In the genomic region with DNA sequence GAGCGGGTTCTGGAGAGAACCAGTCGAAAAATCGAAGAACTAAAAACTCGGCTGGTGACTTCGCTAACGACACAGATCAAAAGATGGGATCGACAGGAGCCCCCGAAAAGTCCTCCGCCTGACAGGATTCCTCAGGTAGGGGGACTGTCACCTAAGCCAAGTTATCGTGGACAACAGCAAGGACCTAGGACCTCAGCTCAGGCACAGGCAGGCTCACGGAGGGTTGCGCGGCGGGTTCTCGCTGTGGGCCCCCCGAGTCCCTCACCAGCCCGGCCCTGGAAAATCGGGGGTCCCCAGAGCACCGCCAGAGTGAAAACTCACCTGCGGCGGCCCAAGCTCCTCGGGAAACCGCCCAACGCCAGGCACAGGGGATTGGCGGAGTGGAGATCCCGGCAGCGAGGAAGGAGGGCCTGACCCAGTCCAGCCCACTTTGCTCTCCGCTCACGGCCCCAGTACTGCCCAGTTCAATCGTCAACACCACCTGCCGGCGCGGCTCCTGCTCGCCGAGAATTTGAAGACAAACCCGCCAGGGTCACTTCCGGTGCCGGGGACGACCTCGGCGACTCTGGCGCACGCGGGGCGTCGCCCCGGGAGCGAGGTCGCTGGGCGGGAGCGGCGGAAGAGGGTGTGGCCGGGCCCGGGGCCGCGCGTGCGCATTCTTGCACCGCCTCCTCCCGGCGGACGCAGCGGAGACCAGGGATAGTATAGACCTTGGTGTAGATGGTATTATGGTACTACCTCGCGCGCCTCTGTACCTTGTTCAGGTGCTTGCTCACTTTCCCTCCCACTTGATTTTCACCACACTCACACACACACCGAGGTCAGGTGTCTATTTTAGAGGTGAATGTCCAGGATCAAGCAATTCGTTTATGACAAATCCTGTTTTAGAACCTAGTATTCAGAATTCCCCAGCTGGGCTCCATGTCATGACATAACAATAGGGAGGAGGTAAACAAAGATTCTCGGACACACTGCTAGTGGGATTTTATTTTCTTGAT, we compare ENCODE assay signal across 8 cellular contexts. TPM values are rescaled to one million over a fixed set of nuclear protein-coding genes. Genes with fewer than 3 reads are reported as not detected.
DNase-seq lines count a peak whose midpoint lies in the region; ATAC-seq and TF ChIP-seq lines count a peak whose summit lies in the region.

A gene (minus strand): TSS at position 567 of the 998 bp plus-strand sequence. CDS start 10,167 bp downstream, outside the sequence.

- H3K4me1 Mint-ChIP-seq in activated naive CD8-positive, alpha-beta T cell treated with anti-CD3 and anti-CD28 coated beads, Interleukin-2, amount 10 ng/mL, durations not matched to agents 7 days and 5 days: peaks cover 19% of the 10 kb centered on the region

- H3K27ac ChIP-seq in SU-DHL-6 (ENCODE audit: low read depth, low read length): peak within 1 kb of the TSS; percentile 36
- peak within 1 kb of the TSS; percentile 40 to 74 for H3K27ac ChIP-seq in ovary
- H3K27ac ChIP-seq in thymus (ENCODE audit: low read depth): peak within 1 kb of the TSS; percentile 84

- peak within 1 kb of the TSS; percentile 86 for H3K27ac Mint-ChIP-seq in activated naive CD8-positive, alpha-beta T cell treated with anti-CD3 and anti-CD28 coated beads, Interleukin-2, amount 10 ng/mL, durations not matched to agents 7 days and 5 days

- peak; percentile 59 for TF ChIP-seq POLR2A in ovary (IDR thresholded peaks at IDR 0.05)

- H3K4me3 Mint-ChIP-seq in activated naive CD8-positive, alpha-beta T cell treated with anti-CD3 and anti-CD28 coated beads, Interleukin-2, amount 10 ng/mL, durations not matched to agents 7 days and 5 days: peak within 1 kb of the TSS; percentile 92

- ATAC-seq in HG02678 (IDR thresholded peaks at IDR 0.05; ENCODE audit: unreplicated experiment) (peak; percentile 87), Right ventricle myocardium inferior (peak; percentile 98)
- ATAC-seq in activated naive CD8-positive, alpha-beta T cell treated with anti-CD3 and anti-CD28 coated beads, Interleukin-2, amount 10 ng/mL, durations not matched to agents 7 days and 5 days (ENCODE audit: low read depth): peak; percentile 94

- peak within 1 kb of the TSS; percentile 89 for H3K4me2 ChIP-seq in SU-DHL-6 (ENCODE audit: low read depth, low read length, poor library complexity, severe bottlenecking)

- no peaks in the 10 kb centered on the region for H3K27me3 ChIP-seq in SU-DHL-6 (ENCODE audit: low read length)
- H3K27me3 ChIP-seq in ovary: no peaks in the 10 kb centered on the region
- H3K27me3 ChIP-seq in thymus (ENCODE audit: control insufficient read depth, insufficient read depth): no peaks in the 10 kb centered on the region

- H3K27me3 Mint-ChIP-seq in activated naive CD8-positive, alpha-beta T cell treated with anti-CD3 and anti-CD28 coated beads, Interleukin-2, amount 10 ng/mL, durations not matched to agents 7 days and 5 days: no peaks in the 10 kb centered on the region

- no peak for TF ChIP-seq CTCF in GM12865 (IDR thresholded peaks at IDR 0.05; ENCODE audit: insufficient read depth, low read depth, low read length, missing control alignments)
- no peak for TF ChIP-seq CTCF in SU-DHL-6 (IDR thresholded peaks at IDR 0.05; ENCODE audit: insufficient read depth, low read length, poor library complexity, severe bottlenecking)
- peak in 1 of 3 donors; percentile 24 for TF ChIP-seq CTCF in ovary (IDR thresholded peaks at IDR 0.05)

- H3K36me3 ChIP-seq in SU-DHL-6 (ENCODE audit: low read length): no peaks in the 10 kb centered on the region
- H3K36me3 ChIP-seq in ovary: no peaks in the 10 kb centered on the region
- H3K36me3 ChIP-seq in thymus (ENCODE audit: control insufficient read depth, insufficient read depth): no peaks in the 10 kb centered on the region

- peak within 1 kb of the TSS; percentile 89 for H3K9ac ChIP-seq in SU-DHL-6 (ENCODE audit: low read length)

- no peaks in the 10 kb centered on the region for H4K20me1 ChIP-seq in SU-DHL-6 (ENCODE audit: low read depth, low read length)

- peaks cover 6% of the 10 kb centered on the region for H3K36me3 Mint-ChIP-seq in activated naive CD8-positive, alpha-beta T cell treated with anti-CD3 and anti-CD28 coated beads, Interleukin-2, amount 10 ng/mL, durations not matched to agents 7 days and 5 days

- H3K4me3 ChIP-seq in GM12865 (ENCODE audit: low read depth, low read length) (peak within 1 kb of the TSS; percentile 95), SU-DHL-6 (ENCODE audit: insufficient read depth, low read length, poor library complexity, severe bottlenecking) (peak within 1 kb of the TSS; percentile 87), ovary (peak within 1 kb of the TSS; percentile 65), thymus (ENCODE audit: low read length) (peak within 1 kb of the TSS; percentile 95)

- WGBS in ovary, 3 donors: 0 to 1% (median 1%) methylated on average over 65 to 69 of the region's 69 CpGs
- under 1% methylated on average over 69 of the region's 69 CpGs for WGBS in thymus

- peaks cover 3% of the 10 kb centered on the region for H3K4me1 ChIP-seq in ovary (ENCODE audit: insufficient read depth)
- H3K4me1 ChIP-seq in thymus (ENCODE audit: control insufficient read depth, insufficient read depth, low read length): peaks cover 8% of the 10 kb centered on the region

- H3K79me2 ChIP-seq in SU-DHL-6 (ENCODE audit: insufficient read depth, low read length): peaks cover 45% of the 10 kb centered on the region

- peaks cover 10% of the 10 kb centered on the region; the same call in 1 of the 2 replicates for H3F3A ChIP-seq in SU-DHL-6 (ENCODE audit: insufficient read depth)

- no peaks in the 10 kb centered on the region for H3K9me3 ChIP-seq in SU-DHL-6 (ENCODE audit: insufficient read depth, low read length)
- no peaks in the 10 kb centered on the region for H3K9me3 ChIP-seq in ovary
- H3K9me3 ChIP-seq in thymus (ENCODE audit: control insufficient read depth): no peaks in the 10 kb centered on the region

- H3K9me2 ChIP-seq in SU-DHL-6 (replicated peaks; ENCODE audit: insufficient read depth, low read length): no peaks in the 10 kb centered on the region

- TF ChIP-seq EP300 in ovary (IDR thresholded peaks at IDR 0.05): no peak

- peak within 1 kb of the TSS; percentile 95 for H2AFZ ChIP-seq in SU-DHL-6 (ENCODE audit: low read depth, low read length, severe bottlenecking)

- no peaks in the 10 kb centered on the region for H3K9me3 Mint-ChIP-seq in activated naive CD8-positive, alpha-beta T cell treated with anti-CD3 and anti-CD28 coated beads, Interleukin-2, amount 10 ng/mL, durations not matched to agents 7 days and 5 days

- intact Hi-C loops in Right ventricle myocardium inferior (cut with DNase I) (loop anchor here (2.0 to 5.0 kb wide), 2 partner anchors 68 to 81 kb away; a partner anchor contains a TSS), ovary (cut with DNase I) (no loop called here)

- POLR2A ChIA-PET in activated naive CD8-positive, alpha-beta T cell treated with anti-CD3 and anti-CD28 coated beads, Interleukin-2, amount 10 ng/mL, durations not matched to agents 7 days and 5 days (lab: Charles Lee): interaction anchor here (1.1 kb wide), 1 partner anchor 69 kb away, joined by 5 read pairs; a partner anchor contains a TSS

- peak; percentile 95 for DNase-seq in GM12865 (ENCODE audit: low read depth)
- peak; percentile 90 for DNase-seq in NCI-H1105 treated with DMSO at 0.1 percent for 48 hours (lab: John Stamatoyannopoulos, UW)
- peak; percentile 94 for DNase-seq in activated naive CD8-positive, alpha-beta T cell treated with anti-CD3 and anti-CD28 coated beads, Interleukin-2, amount 10 ng/mL, durations not matched to agents 7 days and 5 days
- peak; percentile 93 for DNase-seq in Right ventricle myocardium inferior (ENCODE audit: missing footprints)
- DNase-seq in ovary: peak; percentile 77 to 87 (median 82)

RNA-seq across cellular contexts. Expression of the gene that starts here (rescaled TPM):
- total RNA-seq in activated naive CD8-positive, alpha-beta T cell treated with anti-CD3 and anti-CD28 coated beads, Interleukin-2, amount 10 ng/mL, durations not matched to agents 7 days and 5 days: 10 to 100 TPM; 22.6 to 26.5 TPM
- total RNA-seq in Right ventricle myocardium inferior: 11.4 TPM
- total RNA-seq in ovary: 10 to 100 TPM; 10.6 to 21.3 (median 18.3) TPM
- 10 to 100 TPM; 21.4 to 31.4 TPM for polyA plus RNA-seq in ovary
- 23.3 TPM for polyA plus RNA-seq in thymus

Comparison
In these comparisons a context has a peak if more than half of its experiments do, and no peak if none do; other contexts are left out.
1. Peak in every context shown above with its lines: DNase-seq, ATAC-seq, H3K4me3 ChIP-seq and H3K27ac ChIP-seq.